In genomic region chr17:6936370-6937028, GRCh38 we compare ENCODE assay signal across 9 cellular contexts. TPM values are rescaled to one million over a fixed set of nuclear protein-coding genes. Genes with fewer than 3 reads are reported as not detected.
A peak's percentile ranks its signal among the peaks of the same experiment; 100 is the strongest.
DNase-seq lines count a peak whose midpoint lies in the region; ATAC-seq, FAIRE-seq and TF ChIP-seq lines count a peak whose summit lies in the region.
"Had no signal": no experiment of that assay in that cellular context is flagged by ENCODE, and none has a peak within 500 bp of the region (broad histone marks: within the 10 kb centered on the region; RNA-seq: fewer than 3 reads in every experiment).

No MANE protein-coding gene starts in this region.

- no peak for TF ChIP-seq POLR2A in GM12891 (IDR thresholded peaks at IDR 0.05; ENCODE audit: low read depth, low read length)

- ATAC-seq in HG02885 (IDR thresholded peaks at IDR 0.05; ENCODE audit: poor library complexity, unreplicated experiment) = no peak

- peak overlapping the region; percentile 43 for H3K27ac Mint-ChIP-seq in T-helper 2 cell treated with Interferon-gamma antibody and Interleukin-4, amounts not matched to agents 5 μg/mL and 100 μg/mL, for 36 hours
- H3K27ac Mint-ChIP-seq: brain had no signal

- TF ChIP-seq CTCF in fibroblast of the aortic adventitia (IDR thresholded peaks at IDR 0.05; ENCODE audit: insufficient read depth, low read length) = no peak

- no peak for FAIRE-seq in GM12891 (lab: Jason Lieb, UNC)

- peaks cover 11% of the 10 kb centered on the region for H3K9me3 Mint-ChIP-seq in T-helper 2 cell treated with Interferon-gamma antibody and Interleukin-4, amounts not matched to agents 5 μg/mL and 100 μg/mL, for 36 hours

- peak overlapping the region; percentile 57 for H3K4me3 ChIP-seq in fibroblast of the aortic adventitia (ENCODE audit: low read depth, low read length)

- DNase-seq in GM12891 (ENCODE audit: insufficient read length, low spot score) (no peak), fibroblast of the aortic adventitia (ENCODE audit: low read depth) (no peak), renal cortical epithelial cell (ENCODE audit: low read depth) (peak; percentile 4), NCI-H1092 treated with DMSO at 0.1 percent for 48 hours (lab: John Stamatoyannopoulos, UW) (no peak), DMS114 treated with DMSO at 0.1 percent for 48 hours (lab: John Stamatoyannopoulos, UW; ENCODE audit: unreplicated experiment) (no peak)
- no peak for DNase-seq in T-helper 2 cell treated with Interferon-gamma antibody and Interleukin-4, amounts not matched to agents 5 μg/mL and 100 μg/mL, for 36 hours (ENCODE audit: low spot score)
- DNase-seq in activated effector memory CD4-positive, alpha-beta T cell treated with Interleukin-2 at 50 U/mL for 16 hours = no peak

- H3K36me3 Mint-ChIP-seq in T-helper 2 cell treated with Interferon-gamma antibody and Interleukin-4, amounts not matched to agents 5 μg/mL and 100 μg/mL, for 36 hours (ENCODE audit: low read depth) = no peaks in the 10 kb centered on the region
- H3K36me3 Mint-ChIP-seq: brain had no signal

- no peaks in the 10 kb centered on the region for H3K27me3 Mint-ChIP-seq in T-helper 2 cell treated with Interferon-gamma antibody and Interleukin-4, amounts not matched to agents 5 μg/mL and 100 μg/mL, for 36 hours (ENCODE audit: low read depth)

- peaks cover 28% of the 10 kb centered on the region for H3K4me1 Mint-ChIP-seq in T-helper 2 cell treated with Interferon-gamma antibody and Interleukin-4, amounts not matched to agents 5 μg/mL and 100 μg/mL, for 36 hours (ENCODE audit: low read depth)
- H3K4me1 Mint-ChIP-seq: brain had no signal

- peak overlapping the region; percentile 35 for H3K4me3 Mint-ChIP-seq in T-helper 2 cell treated with Interferon-gamma antibody and Interleukin-4, amounts not matched to agents 5 μg/mL and 100 μg/mL, for 36 hours
- H3K4me3 Mint-ChIP-seq: brain had no signal

TF ChIP-seq in GM12891, 5 proteins besides CTCF, POLR2A, EP300 and RAD21:
- TF ChIP-seq POU2F2 (IDR thresholded peaks at IDR 0.05; ENCODE audit: low read depth, low read length) (no peak), TAF1 (IDR thresholded peaks at IDR 0.05; ENCODE audit: low read depth, low read length) (no peak), SPI1 (IDR thresholded peaks at IDR 0.05; ENCODE audit: low read depth, low read length) (peak; percentile 56), POLR2AphosphoS5 (IDR thresholded peaks at IDR 0.05; ENCODE audit: low read depth, low read length) (no peak)

RNA-seq across cellular contexts. Expression of gene ALOX12, which starts 59.4 kb away (rescaled TPM):
- 0.78 TPM for polyA plus RNA-seq in GM12891 (2012; ENCODE audit: low read depth, missing spikeins)
- total RNA-seq in fibroblast of the aortic adventitia (ENCODE audit: low replicate concordance) = 0.65 TPM in 1 of 2 replicates, not detected in the other
- total RNA-seq in renal cortical epithelial cell = not detected in 2 replicates
